Comparison of ENCODE assay signal across 1 cellular context in genomic region chr7:150378115-150378852, GRCh38.
TF ChIP-seq lines count a peak whose summit lies in the region.

No MANE protein-coding gene starts in this region.

TF ChIP-seq in HepG2, 621 proteins besides CTCF, POLR2A, EP300 and RAD21 (continued from another document and continues in another):
- TF ChIP-seq SKIL (CRISPR knock-in tag; IDR thresholded peaks at IDR 0.05; ENCODE audit: borderline replicate concordance) (no peak), TOPORS (CRISPR knock-in tag; IDR thresholded peaks at IDR 0.05) (no peak), IKZF5 (CRISPR knock-in tag; IDR thresholded peaks at IDR 0.05) (0 out of 2 replicates have a peak, but pooled peaks have one; percentile 24), MBNL3 (CRISPR knock-in tag; conservative IDR thresholded peaks at IDR 0.05) (no peak), E2F2 (CRISPR knock-in tag; IDR thresholded peaks at IDR 0.05; ENCODE audit: borderline replicate concordance) (no peak), HIC2 (CRISPR knock-in tag; IDR thresholded peaks at IDR 0.05; ENCODE audit: low read depth) (0 out of 2 replicates have a peak, but pooled peaks have one; percentile 12), ZNF749 (CRISPR knock-in tag; IDR thresholded peaks at IDR 0.05; ENCODE audit: borderline replicate concordance) (no peak; the same call in 1 of the 2 replicates), ZNF562 (CRISPR knock-in tag; IDR thresholded peaks at IDR 0.05; ENCODE audit: borderline replicate concordance) (no peak), RCOR2 (CRISPR knock-in tag; IDR thresholded peaks at IDR 0.05) (0 out of 2 replicates have a peak, but pooled peaks have one; percentile 23), ZBTB44 (CRISPR knock-in tag; IDR thresholded peaks at IDR 0.05) (no peak), MYPOP (CRISPR knock-in tag; IDR thresholded peaks at IDR 0.05) (peak; percentile 70; the same call in 1 of the 2 replicates), ONECUT2 (CRISPR knock-in tag; IDR thresholded peaks at IDR 0.05) (no peak), SP5 (CRISPR knock-in tag; IDR thresholded peaks at IDR 0.05; ENCODE audit: borderline replicate concordance, low read depth) (0 out of 2 replicates have a peak, but pooled peaks have one; percentile 52), PITX1 (CRISPR knock-in tag; IDR thresholded peaks at IDR 0.05) (0 out of 2 replicates have a peak, but pooled peaks have one; percentile 61), ZNF616 (CRISPR knock-in tag; IDR thresholded peaks at IDR 0.05; ENCODE audit: low read depth) (no peak), GRHL1 (CRISPR knock-in tag; conservative IDR thresholded peaks at IDR 0.05) (no peak), RFXAP (CRISPR knock-in tag; IDR thresholded peaks at IDR 0.05; ENCODE audit: borderline replicate concordance) (no peak; the same call in 1 of the 2 replicates), MTERF4 (CRISPR knock-in tag; IDR thresholded peaks at IDR 0.05) (no peak), TARDBP (CRISPR knock-in tag; IDR thresholded peaks at IDR 0.05) (no peak), ZNF124 (CRISPR knock-in tag; IDR thresholded peaks at IDR 0.05) (peak; percentile 19), MTF2 (CRISPR knock-in tag; IDR thresholded peaks at IDR 0.05; ENCODE audit: borderline replicate concordance) (no peak), HNF4A (CRISPR knock-in tag; IDR thresholded peaks at IDR 0.05) (peak; percentile 34; the same call in 1 of the 2 replicates), TBX2 (CRISPR knock-in tag; IDR thresholded peaks at IDR 0.05; ENCODE audit: borderline replicate concordance) (0 out of 2 replicates have a peak, but pooled peaks have one; percentile 8), ZNF121 (CRISPR knock-in tag; IDR thresholded peaks at IDR 0.05) (0 out of 2 replicates have a peak, but pooled peaks have one; percentile 16), ZEB1 (IDR thresholded peaks at IDR 0.05; ENCODE audit: insufficient replicate concordance, low read depth) (no peak), SMAD1 (CRISPR knock-in tag; IDR thresholded peaks at IDR 0.05; ENCODE audit: borderline replicate concordance, low read depth) (no peak), SNAI1 (CRISPR knock-in tag; IDR thresholded peaks at IDR 0.05; ENCODE audit: borderline replicate concordance) (no peak), E2F1 (CRISPR knock-in tag; IDR thresholded peaks at IDR 0.05) (no peak), ZBTB43 (CRISPR knock-in tag; conservative IDR thresholded peaks at IDR 0.05) (no peak), HBP1 (CRISPR knock-in tag; IDR thresholded peaks at IDR 0.05; ENCODE audit: low read depth) (no peak), ZNF574 (CRISPR knock-in tag; IDR thresholded peaks at IDR 0.05) (peak; percentile 35; the same call in 1 of the 2 replicates), THAP11 (CRISPR knock-in tag; IDR thresholded peaks at IDR 0.05) (0 out of 2 replicates have a peak, but pooled peaks have one; percentile 14), MAX (IDR thresholded peaks at IDR 0.05) (0 out of 2 replicates have a peak, but pooled peaks have one; percentile 22), ZNF34 (CRISPR knock-in tag; IDR thresholded peaks at IDR 0.05; ENCODE audit: borderline replicate concordance) (peak; percentile 7; the same call in 1 of the 2 replicates), NKX3-1 (CRISPR knock-in tag; IDR thresholded peaks at IDR 0.05) (no peak)
